In genomic region chr1:10796029-10796944, GRCh38 we compare ENCODE assay signal across 8 cellular contexts. TPM values are rescaled to one million over a fixed set of nuclear protein-coding genes. Genes with fewer than 3 reads are reported as not detected.
DNase-seq lines count a peak whose midpoint lies in the region; ATAC-seq, FAIRE-seq and TF ChIP-seq lines count a peak whose summit lies in the region.

TSS of gene CASZ1 (minus strand) at chr1:10796646. CDS start at chr1:10693889, 102,757 bp downstream.

- dilution Hi-C loops in IMR-90 (cut with HindIII; ENCODE audit: low sequenced_read_pairs, unreplicated experiment), result no loop called here

- no peak within 1 kb of the TSS for H4K5ac ChIP-seq in IMR-90 (ENCODE audit: low read depth, low read length)

- no peak within 1 kb of the TSS for H3K23ac ChIP-seq in IMR-90 (ENCODE audit: low read depth, low read length)

- H2AK5ac ChIP-seq in IMR-90 (ENCODE audit: low read depth, low read length), result no peak within 1 kb of the TSS

- no peaks in the 10 kb centered on the region for H3K79me2 ChIP-seq in HepG2 (ENCODE audit: insufficient read depth, low read length)

- no peak within 1 kb of the TSS for H2BK120ac ChIP-seq in IMR-90 (ENCODE audit: low read depth, low read length)

- TF ChIP-seq RAD21 in IMR-90 (IDR thresholded peaks at IDR 0.05; ENCODE audit: low read length) (no peak), HepG2 (CRISPR knock-in tag; IDR thresholded peaks at IDR 0.05) (0 out of 2 replicates have a peak, but pooled peaks have one; percentile 16)

- TF ChIP-seq EP300 in HepG2 (IDR thresholded peaks at IDR 0.05; ENCODE audit: low read depth in 2 of 2, low read length in 2 of 2) (0 out of 4 replicates have a peak, but pooled peaks of 1 of the 2 experiments have one; percentile 24), HepG2 (CRISPR knock-in tag; IDR thresholded peaks at IDR 0.05; ENCODE audit: borderline replicate concordance) (no peak)

- peaks cover 14% of the 10 kb centered on the region for H3K4me1 Mint-ChIP-seq in CD4-positive, alpha-beta T cell (ENCODE audit: low read depth)
- H3K4me1 Mint-ChIP-seq in stimulated activated naive B cell treated with anti-CD40 and anti-IgM and Interleukin-4, amounts not matched to agents 10 μg/mL and 1 μg/mL and 100 μg/mL, for 72 hours, result peaks cover 11 to 25% of the 10 kb centered on the region in 2 donors

- H2BK20ac ChIP-seq in IMR-90 (ENCODE audit: low read depth, low read length), result no peak within 1 kb of the TSS

- H3K9me3 ChIP-seq in CD4-positive, alpha-beta T cell (ENCODE audit: control insufficient read depth, low read length), result no peaks in the 10 kb centered on the region
- H3K9me3 ChIP-seq in IMR-90 (ENCODE audit: control insufficient read depth, insufficient read depth, low read length), result no peaks in the 10 kb centered on the region
- H3K9me3 ChIP-seq in HepG2 (ENCODE audit: low read length), result no peaks in the 10 kb centered on the region

- H3K9me3 Mint-ChIP-seq in CD4-positive, alpha-beta T cell, result no peaks in the 10 kb centered on the region
- no peaks in the 10 kb centered on the region for H3K9me3 Mint-ChIP-seq in stimulated activated naive B cell treated with anti-CD40 and anti-IgM and Interleukin-4, amounts not matched to agents 10 μg/mL and 1 μg/mL and 100 μg/mL, for 72 hours

- no peak within 1 kb of the TSS for H2AK9ac ChIP-seq in IMR-90 (replicated peaks; ENCODE audit: low read depth, low read length, poor library complexity)

- 2% methylated on average over 22 of the region's 88 CpGs; no CpG with 5 or more reads in 1 of the 2 experiments for WGBS in IMR-90 (ENCODE audit: extremely low coverage in 2 of 2, insufficient read length in 1 of 2), 2 experiments
- 2% methylated on average over 20 of the region's 88 CpGs for WGBS in HepG2 (ENCODE audit: low lambda C conversion rate)

- H3K36me3 Mint-ChIP-seq in CD4-positive, alpha-beta T cell (ENCODE audit: low read depth), result no peaks in the 10 kb centered on the region
- peaks cover 0 to 2% of the 10 kb centered on the region in 2 donors for H3K36me3 Mint-ChIP-seq in stimulated activated naive B cell treated with anti-CD40 and anti-IgM and Interleukin-4, amounts not matched to agents 10 μg/mL and 1 μg/mL and 100 μg/mL, for 72 hours

- in situ Hi-C loops in IMR-90 (cut with MboI; ENCODE audit: low sequenced_read_pairs) (no loop called here), HepG2 (cut with HindIII; ENCODE audit: extremely low pct_ligation_motif_present, low pct_unique_long_range_greater_than_20kb) (loop anchor here (5.0 kb wide), 1 partner anchor 119 kb away; no protein-coding TSS in a partner anchor)

- H3K56ac ChIP-seq in IMR-90 (ENCODE audit: extremely low read depth, insufficient read depth, low read length), result no peak within 1 kb of the TSS

- H2AFZ ChIP-seq in IMR-90 (replicated peaks; ENCODE audit: low read length, poor library complexity) (peak within 1 kb of the TSS; percentile 79), HepG2 (ENCODE audit: low read length) (no peak within 1 kb of the TSS)

- H3K27ac ChIP-seq in CD4-positive, alpha-beta T cell (ENCODE audit: low read depth, low read length), result no peak within 1 kb of the TSS
- H3K27ac ChIP-seq in IMR-90 (ENCODE audit: insufficient read depth, low read length) (no peak within 1 kb of the TSS), HepG2 (ENCODE audit: extremely low read length, insufficient read depth, low read length) (no peak within 1 kb of the TSS)

- no peaks in the 10 kb centered on the region for H3K9me1 ChIP-seq in IMR-90 (ENCODE audit: insufficient read depth, low read length)

- BruUV-seq in IMR-90 (replicated peaks; lab: Mats Ljungman, UMichigan), result no TSS peak
- BruUV-seq in HepG2 (replicated peaks; lab: Mats Ljungman, UMichigan), result no TSS peak

- H3K4me3 Mint-ChIP-seq in CD4-positive, alpha-beta T cell, result no peak within 1 kb of the TSS
- peak within 1 kb of the TSS; percentile 86 to 87 for H3K4me3 Mint-ChIP-seq in stimulated activated naive B cell treated with anti-CD40 and anti-IgM and Interleukin-4, amounts not matched to agents 10 μg/mL and 1 μg/mL and 100 μg/mL, for 72 hours

- no peak within 1 kb of the TSS for H3K4ac ChIP-seq in IMR-90 (ENCODE audit: low read depth, low read length)

- no peak within 1 kb of the TSS for H2BK5ac ChIP-seq in IMR-90 (ENCODE audit: low read depth, low read length, poor library complexity, severe bottlenecking)

- no peak within 1 kb of the TSS for H3K27ac Mint-ChIP-seq in CD4-positive, alpha-beta T cell
- no peak within 1 kb of the TSS for H3K27ac Mint-ChIP-seq in stimulated activated naive B cell treated with anti-CD40 and anti-IgM and Interleukin-4, amounts not matched to agents 10 μg/mL and 1 μg/mL and 100 μg/mL, for 72 hours

- no peak within 1 kb of the TSS for H4K8ac ChIP-seq in IMR-90 (ENCODE audit: low read depth in 2 of 2, low read length in 2 of 2)

- POLR2A ChIA-PET in CD4-positive, alpha-beta T cell (lab: Charles Lee), result no interaction called here
- POLR2A ChIA-PET in IMR-90 (lab: Charles Lee; ENCODE audit: unreplicated experiment) (no interaction called here), HepG2 (lab: Yijun Ruan, JAX) (interaction anchor here (0.7 kb wide), 1 partner anchor 239 kb away, joined by 3 read pairs; no protein-coding TSS in a partner anchor)

- H3K36me3 ChIP-seq in IMR-90 (ENCODE audit: control insufficient read depth, insufficient read depth, low read length) (no peaks in the 10 kb centered on the region), HepG2 (replicated peaks in 1 of 2; ENCODE audit: control insufficient read depth in 1 of 2, insufficient read depth in 2 of 2, low read length in 2 of 2) (no peaks in the 10 kb centered on the region)

- no peak for ATAC-seq in CD4-positive, alpha-beta T cell (ENCODE audit: poor library complexity)
- ATAC-seq in IMR-90 (ENCODE audit: low read depth) (peak; percentile 94), HepG2 (peak; percentile 65), HG02678 (IDR thresholded peaks at IDR 0.05; ENCODE audit: unreplicated experiment) (no peak)
- peak in 1 of 2 donors; percentile 29 for ATAC-seq in stimulated activated naive B cell treated with anti-CD40 and anti-IgM and Interleukin-4, amounts not matched to agents 10 μg/mL and 1 μg/mL and 100 μg/mL, for 72 hours (replicated peaks)

- H4K91ac ChIP-seq in IMR-90 (ENCODE audit: insufficient read depth, low read depth, low read length), result no peak within 1 kb of the TSS

- H3K4me1 ChIP-seq in IMR-90 (ENCODE audit: control insufficient read depth, insufficient read depth, low read length) (peaks cover 4% of the 10 kb centered on the region; the same call in 1 of the 2 replicates), HepG2 (ENCODE audit: insufficient read depth, low read length) (peaks cover 21% of the 10 kb centered on the region)

- peak within 1 kb of the TSS; percentile 50 for H3K4me2 ChIP-seq in IMR-90 (ENCODE audit: low read depth, low read length)
- peak within 1 kb of the TSS; percentile 63 for H3K4me2 ChIP-seq in HepG2 (ENCODE audit: low read depth, low read length)

- H3K27me3 Mint-ChIP-seq in CD4-positive, alpha-beta T cell, result peaks cover 67% of the 10 kb centered on the region
- H3K27me3 Mint-ChIP-seq in stimulated activated naive B cell treated with anti-CD40 and anti-IgM and Interleukin-4, amounts not matched to agents 10 μg/mL and 1 μg/mL and 100 μg/mL, for 72 hours, result peaks cover 57 to 74% of the 10 kb centered on the region in 2 donors

- no peak for TF ChIP-seq CTCF in CD4-positive, alpha-beta T cell (IDR thresholded peaks at IDR 0.05)
- TF ChIP-seq CTCF in IMR-90 (conservative IDR thresholded peaks at IDR 0.05; ENCODE audit: low read depth, low read length) (no peak), HepG2 (CRISPR knock-in tag; IDR thresholded peaks at IDR 0.05) (no peak)

- no peak within 1 kb of the TSS for H2BK15ac ChIP-seq in IMR-90 (ENCODE audit: low read depth, low read length)

- CTCF ChIA-PET in CD4-positive, alpha-beta T cell (lab: Charles Lee), result no interaction called here
- CTCF ChIA-PET in IMR-90 (lab: Yijun Ruan, JAX), result no interaction called here
- CTCF ChIA-PET in HepG2 (lab: Yijun Ruan, JAX; ENCODE audit: low intra/inter-chr PET ratio, low total read pairs), result no interaction called here

- FAIRE-seq in HepG2 (lab: Jason Lieb, UNC), result peak; percentile 36

- peaks cover 54% of the 10 kb centered on the region for H3K27me3 ChIP-seq in CD4-positive, alpha-beta T cell (ENCODE audit: control insufficient read depth, insufficient read depth, low read length)
- H3K27me3 ChIP-seq in IMR-90 (ENCODE audit: control insufficient read depth, insufficient read depth, low read length) (peaks cover 62% of the 10 kb centered on the region), HepG2 (ENCODE audit: control insufficient read depth in 1 of 2, insufficient read depth in 2 of 2, low read length in 2 of 2) (peaks cover 5 to 52% of the 10 kb centered on the region in 2 experiments; a peak in 4 of 5 replicates)

- intact Hi-C loops in CD4-positive, alpha-beta T cell (cut with DNase I, micrococcal nuclease), result no loop called here
- intact Hi-C loops in IMR-90 (cut with micrococcal nuclease), result loop anchor here (5.0 to 10.0 kb wide), 2 partner anchors 261 to 284 kb away; no protein-coding TSS in a partner anchor
- intact Hi-C loops in HepG2 (cut with micrococcal nuclease; ENCODE audit: unreplicated experiment), result loop anchor here (5.0 kb wide), 1 partner anchor 119 kb away; no protein-coding TSS in a partner anchor

- H3K79me1 ChIP-seq in IMR-90 (ENCODE audit: low read depth in 1 of 2, low read length in 2 of 2), result no peaks in the 10 kb centered on the region

- no peak within 1 kb of the TSS for H3K14ac ChIP-seq in IMR-90 (replicated peaks; ENCODE audit: low read depth, low read length)

- no peaks in the 10 kb centered on the region for H4K20me1 ChIP-seq in IMR-90 (ENCODE audit: insufficient read depth, low read length)
- no peaks in the 10 kb centered on the region for H4K20me1 ChIP-seq in HepG2 (ENCODE audit: insufficient read depth, low read length)

- peak within 1 kb of the TSS; percentile 34 for H3K4me3 ChIP-seq in IMR-90 (ENCODE audit: insufficient read depth, low read depth, low read length)
- peak within 1 kb of the TSS; percentile 59 to 68 (median 64); a peak in 5 of 6 replicates for H3K4me3 ChIP-seq in HepG2 (replicated peaks in 1 of 3; ENCODE audit: insufficient read depth in 1 of 3, low read depth in 2 of 3, low read length in 3 of 3)

- H3K9ac ChIP-seq in IMR-90 (ENCODE audit: low read depth, low read length) (no peak within 1 kb of the TSS), HepG2 (ENCODE audit: insufficient read depth, low read depth, low read length) (no peak within 1 kb of the TSS)

- DNase-seq in CD4-positive, alpha-beta T cell, result no peak
- DNase-seq in IMR-90 (peak; percentile 86), RKO (ENCODE audit: low spot score) (peak; percentile 90), ecto neural progenitor cell (ENCODE audit: low spot score) (peak; percentile 94), HepG2 (ENCODE audit: low spot score) (peak; percentile 62), MV-4-11 (lab: John Stamatoyannopoulos, UW) (no peak)
- DNase-seq in stimulated activated naive B cell treated with anti-CD40 and anti-IgM and Interleukin-4, amounts not matched to agents 10 μg/mL and 1 μg/mL and 100 μg/mL, for 72 hours, result no peak

- H3K18ac ChIP-seq in IMR-90 (ENCODE audit: low read depth, low read length), result no peak within 1 kb of the TSS

- TF ChIP-seq POLR2A in IMR-90 (IDR thresholded peaks at IDR 0.05; ENCODE audit: low read depth, low read length) (no peak), HepG2 (IDR thresholded peaks at IDR 0.05; ENCODE audit: insufficient read depth in 1 of 2, low read depth in 2 of 2, low read length in 2 of 2) (no peak)

RNA-seq across cellular contexts. Expression of gene CASZ1, which starts in this region (rescaled TPM):
- 10 to 100 TPM; 21.8 to 22.8 TPM for total RNA-seq in CD4-positive, alpha-beta T cell
- total RNA-seq in IMR-90 (2012; rRNA removed) (under 0.01 and 0.18 TPM in 2 replicates), HepG2 (2016; rRNA removed; fragmentation: Illumina TruSeq; extraction: Trizol) (2.3 and 3.7 TPM in 2 replicates)
- polyA plus RNA-seq in IMR-90 (2012; rRNA removed) (0.23 and 0.24 TPM in 2 replicates), HepG2 (2011; rRNA removed) (1.9 and 2.2 TPM in 2 replicates)
- 0.30 and 0.44 TPM in 2 replicates for polyA plus RNA-seq in IMR-90 (2012; cell fraction: cytosol; rRNA removed)
- polyA plus RNA-seq in IMR-90 (2012; cell fraction: nucleus; rRNA removed; ENCODE audit: low replicate concordance), result 0.78 and 0.86 TPM in 2 replicates
- total RNA-seq in HepG2 (2016; cell fraction: cytosol; rRNA removed; fragmentation: Illumina TruSeq; extraction: Trizol; ENCODE audit: low read depth), result 1.5 and 1.9 TPM in 2 replicates
- total RNA-seq in HepG2 (2016; cell fraction: insoluble cytoplasmic fraction; rRNA removed; fragmentation: Illumina TruSeq; extraction: Trizol), result 2.8 and 3.2 TPM in 2 replicates
- total RNA-seq in HepG2 (2016; cell fraction: membrane; rRNA removed; fragmentation: Illumina TruSeq; extraction: Trizol), result 3.6 and 4.4 TPM in 2 replicates
- 3.2 TPM in 2 replicates for total RNA-seq in HepG2 (2016; cell fraction: nucleus; rRNA removed; fragmentation: Illumina TruSeq; extraction: Trizol)
- polyA plus RNA-seq in HepG2 (2011; cell fraction: cytosol; rRNA removed), result 2.0 and 2.2 TPM in 2 replicates
- polyA plus RNA-seq in HepG2 (2011; cell fraction: nucleus; rRNA removed), result 5.8 and 8.1 TPM in 2 replicates
- 1.0 and 1.4 TPM in 2 replicates for polyA plus RNA-seq in HepG2 (2012)
- polyA plus RNA-seq in HepG2 (2016; cell fraction: cytosol; fragmentation: Illumina TruSeq; extraction: Trizol; ENCODE audit: low read depth), result 1.6 and 2.1 TPM in 2 replicates
- 3.0 and 3.9 TPM in 2 replicates for polyA plus RNA-seq in HepG2 (2016; cell fraction: insoluble cytoplasmic fraction; fragmentation: Illumina TruSeq; extraction: Trizol; ENCODE audit: low read depth)
- 3.7 and 5.0 TPM in 2 replicates for polyA plus RNA-seq in HepG2 (2016; cell fraction: membrane; fragmentation: Illumina TruSeq; extraction: Trizol; ENCODE audit: low read depth)
- 4.0 and 4.7 TPM in 2 replicates for polyA plus RNA-seq in HepG2 (2016; cell fraction: nucleus; fragmentation: Illumina TruSeq; extraction: Trizol; ENCODE audit: insufficient read depth, low read depth)
- polyA minus RNA-seq in HepG2 (2011; rRNA and poly(A)+ RNA removed; ENCODE audit: low replicate concordance), result 2.5 and 2.9 TPM in 2 replicates
- 1.7 and 2.1 TPM in 2 replicates for polyA minus RNA-seq in HepG2 (2011; cell fraction: cytosol; rRNA and poly(A)+ RNA removed)
- polyA minus RNA-seq in HepG2 (2011; cell fraction: nucleus; rRNA and poly(A)+ RNA removed), result 2.7 and 3.0 TPM in 2 replicates

Comparison
In these comparisons a context has a peak if more than half of its experiments do, and no peak if none do; other contexts are left out.
1. Peak in DNase-seq, ATAC-seq, H3K4me3 ChIP-seq and H3K4me2 ChIP-seq in IMR-90; RNA of the gene not detected or under 1 TPM.
2. DNase-seq: peak in RKO (single experiment), ecto neural progenitor cell (single experiment) and HepG2 (single experiment); none in CD4-positive, alpha-beta T cell (0 of 10), stimulated activated naive B cell treated with anti-CD40 and anti-IgM and Interleukin-4, amounts not matched to agents 10 μg/mL and 1 μg/mL and 100 μg/mL, for 72 hours (single experiment) and MV-4-11 (single experiment).
3. intact Hi-C loops: an anchor here in IMR-90 (5.0 to 10.0 kb wide) and HepG2 (5.0 kb wide); none called in CD4-positive, alpha-beta T cell.